Comparison of ENCODE assay signal across 25 cellular contexts in the genomic region with DNA sequence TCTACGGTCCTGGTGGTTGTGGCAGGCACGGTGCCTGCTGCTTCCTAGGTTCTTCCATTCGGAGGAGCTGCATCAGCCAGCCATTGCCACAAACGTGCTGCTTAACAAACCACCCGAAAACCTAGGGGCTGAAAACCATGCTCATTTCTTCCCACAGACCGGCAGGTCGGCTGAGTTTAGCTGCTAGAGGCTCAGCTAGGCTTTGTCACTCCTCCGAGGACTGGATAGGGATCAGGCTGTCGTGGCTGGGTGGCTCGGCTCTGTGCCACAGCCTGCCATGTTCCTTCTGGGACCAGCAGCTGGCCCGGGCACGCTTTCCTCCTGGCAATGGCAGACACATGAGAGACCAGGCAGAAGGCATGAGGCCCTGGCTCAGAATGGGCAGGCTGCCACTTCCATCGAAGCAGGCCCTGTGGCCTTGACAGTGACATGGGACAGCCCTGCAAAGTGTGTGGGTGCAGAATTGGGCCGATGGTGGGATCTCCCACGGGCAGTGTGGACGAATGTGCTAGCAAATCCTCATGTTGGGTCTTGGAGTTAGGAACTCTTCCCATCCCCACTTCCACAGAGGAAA. TPM values are rescaled to one million over a fixed set of nuclear protein-coding genes. Genes with fewer than 3 reads are reported as not detected.
DNase-seq lines count a peak whose midpoint lies in the region; ATAC-seq and TF ChIP-seq lines count a peak whose summit lies in the region.
"Had no signal": no experiment of that assay in that cellular context is flagged by ENCODE, and none has a peak within 500 bp of the region (broad histone marks: within the 10 kb centered on the region; RNA-seq: fewer than 3 reads in every experiment).

No MANE protein-coding gene starts in this region.

- no peaks in the 10 kb centered on the region for H3K27me3 Mint-ChIP-seq in neural crest cell (ENCODE audit: low read depth)
- H3K27me3 Mint-ChIP-seq: dendritic cell treated with granulocyte-macrophage colony-stimulating factor and Interleukin-4, amounts not matched to agents 40 ng/mL and 50 ng/mL, for 4 days had no signal

- H3K27ac ChIP-seq in right cardiac atrium (ENCODE audit: low read length) = no peak overlapping the region
- peak overlapping the region; percentile 54 for H3K27ac ChIP-seq in cingulate gyrus (ENCODE audit: low read depth, low read length)
- H3K27ac ChIP-seq in uterus = peak overlapping the region in 1 of 2 donors; percentile 71
- H3K27ac ChIP-seq in gastroesophageal sphincter = no peak overlapping the region
- H3K27ac ChIP-seq: ovary, PC-9 had no signal

- TF ChIP-seq EP300 in gastroesophageal sphincter (IDR thresholded peaks at IDR 0.05) = no peak

- H3K4me3 Mint-ChIP-seq in neural crest cell = no peak overlapping the region
- H3K4me3 Mint-ChIP-seq: activated T-cell treated with anti-CD3 and anti-CD28 coated beads, Interleukin-2, amount 50 U/mL, for 72 hours; CD8-positive, alpha-beta T cell; dendritic cell treated with granulocyte-macrophage colony-stimulating factor and Interleukin-4, amounts not matched to agents 40 ng/mL and 50 ng/mL, for 4 days; GM23338; WTC11 had no signal

- no peak for TF ChIP-seq CTCF in neural crest cell (conservative IDR thresholded peaks at IDR 0.05)
- TF ChIP-seq CTCF in uterus (IDR thresholded peaks at IDR 0.05) = no peak
- no peak for TF ChIP-seq CTCF in gastroesophageal sphincter (IDR thresholded peaks at IDR 0.05)

- ATAC-seq in right cardiac atrium (no peak), gastroesophageal sphincter (no peak)
- ATAC-seq: activated T-cell treated with anti-CD3 and anti-CD28 coated beads, Interleukin-2, amount 50 U/mL, for 72 hours; CD8-positive, alpha-beta T cell; GM23338; WTC11 had no signal

- peak overlapping the region; percentile 19 for H3K27ac Mint-ChIP-seq in neural crest cell (ENCODE audit: unreplicated experiment)
- H3K27ac Mint-ChIP-seq: activated T-cell treated with anti-CD3 and anti-CD28 coated beads, Interleukin-2, amount 50 U/mL, for 72 hours; CD8-positive, alpha-beta T cell; GM23338; WTC11 had no signal

- intact Hi-C loops in cardiac septum (cut with DNase I) = no loop called here
- intact Hi-C loops in right cardiac atrium (cut with DNase I) = no loop called here
- intact Hi-C loops in uterus (cut with DNase I; ENCODE audit: low total_unique reads) = no loop called here

- TF ChIP-seq POLR2A in uterus (IDR thresholded peaks at IDR 0.05) (no peak), gastroesophageal sphincter (IDR thresholded peaks at IDR 0.05) (no peak)

- H3K36me3 ChIP-seq in uterus (no peaks in the 10 kb centered on the region), gastroesophageal sphincter (no peaks in the 10 kb centered on the region)
- H3K36me3 ChIP-seq: ovary had no signal

- H3K4me1 ChIP-seq in right cardiac atrium (ENCODE audit: control insufficient read depth, insufficient read depth, low read length) (no peaks in the 10 kb centered on the region), uterus (peaks cover 0 to 7% of the 10 kb centered on the region in 2 donors), gastroesophageal sphincter (peaks cover 0 to 1% (median 0%) of the 10 kb centered on the region in 3 donors)

- H3K9me3 ChIP-seq in right cardiac atrium (ENCODE audit: control insufficient read depth, low read length) (no peaks in the 10 kb centered on the region), uterus (no peaks in the 10 kb centered on the region), gastroesophageal sphincter (no peaks in the 10 kb centered on the region)
- H3K9me3 ChIP-seq: ovary, SK-N-SH had no signal

- H3K27me3 ChIP-seq in right cardiac atrium (ENCODE audit: control insufficient read depth, insufficient read depth) = no peaks in the 10 kb centered on the region
- no peaks in the 10 kb centered on the region for H3K27me3 ChIP-seq in uterus
- peaks cover 58% of the 10 kb centered on the region for H3K27me3 ChIP-seq in gastroesophageal sphincter
- H3K27me3 ChIP-seq: ovary had no signal

- no peaks in the 10 kb centered on the region for H3K4me1 Mint-ChIP-seq in neural crest cell
- H3K4me1 Mint-ChIP-seq: WTC11 had no signal

- no peaks in the 10 kb centered on the region for H3K9me3 Mint-ChIP-seq in neural crest cell
- H3K9me3 Mint-ChIP-seq: activated T-cell treated with anti-CD3 and anti-CD28 coated beads, Interleukin-2, amount 50 U/mL, for 72 hours; CD8-positive, alpha-beta T cell; dendritic cell treated with granulocyte-macrophage colony-stimulating factor and Interleukin-4, amounts not matched to agents 40 ng/mL and 50 ng/mL, for 4 days; GM23338; WTC11 had no signal

- H3K4me3 ChIP-seq in right cardiac atrium (ENCODE audit: low read length) = no peak overlapping the region
- H3K4me3 ChIP-seq in uterus = no peak overlapping the region
- H3K4me3 ChIP-seq in gastroesophageal sphincter = no peak overlapping the region
- H3K4me3 ChIP-seq: GM23338, lung, ovary, PC-9 had no signal

- DNase-seq in cardiac septum (ENCODE audit: low spot score) = peak; percentile 77
- DNase-seq in right cardiac atrium = no peak
- no peak for DNase-seq in neural crest cell (ENCODE audit: low read depth, low spot score)
- no peak for DNase-seq in uterus
- no peak for DNase-seq in activated gamma-delta T cell treated with Interleukin-2 at 50 U/mL for 16 hours
- DNase-seq in MV-4-11 (lab: John Stamatoyannopoulos, UW) = no peak
- DNase-seq: activated CD8-positive, alpha-beta memory T cell treated with anti-CD3 and anti-CD28 coated beads for 24 hours; activated T-cell treated with anti-CD3 and anti-CD28 coated beads, Interleukin-2, amount 50 U/mL, for 72 hours; CD8-positive, alpha-beta T cell; DMS79; islet precursor cell; NCI-H187; PC-9; SK-N-SH; stimulated activated CD4-positive, alpha-beta T cell treated with anti-CD3 and anti-CD28 coated beads, Interleukin-1b, Interleukin-23, amount 100 ng/mL, for 48 hours; stimulated activated naive CD4-positive, alpha-beta T cell had no signal

- WGBS in right cardiac atrium = 69% methylated on average over 16 of the region's 16 CpGs
- WGBS in gastroesophageal sphincter (ENCODE audit: low coverage in 1 of 2), 2 donors = 82% methylated on average over 4 of the region's 16 CpGs; no CpG with 5 or more reads in 1 of the 2 donors

- no peaks in the 10 kb centered on the region for H3K36me3 Mint-ChIP-seq in neural crest cell (ENCODE audit: low read depth)
- H3K36me3 Mint-ChIP-seq: WTC11 had no signal

RNA-seq across cellular contexts. Expression of a gene that starts 20.9 kb away (rescaled TPM):
- total RNA-seq in cardiac septum (2.1 TPM), right cardiac atrium (1 to 10 TPM; 3.1 to 6.4 (median 5.5) TPM), neural crest cell (0.14 and 0.23 TPM in 2 replicates), uterus (10 to 100 TPM in 1 of 4 donors, 1 to 10 TPM in 3; 5.0 to 25.3 (median 8.4) TPM), gastroesophageal sphincter (10 to 100 TPM in 2 of 4 donors, 1 to 10 TPM in 2; 7.0 to 18.2 (median 11.3) TPM)
- 4.3 TPM for polyA plus RNA-seq in right cardiac atrium
- total RNA-seq: bronchial epithelial cell, fibroblast of villous mesenchyme, PC-9 had no signal
